Comparison of ENCODE assay signal across 1 cellular context in genomic region chr6:20455175-20456075, GRCh38.
TF ChIP-seq lines count a peak whose summit lies in the region.

No MANE protein-coding gene starts in this region.

TF ChIP-seq in GM23338, 12 proteins besides CTCF, POLR2A, EP300 and RAD21 (continued from another document):
- no peak for TF ChIP-seq POLR2AphosphoS5 (IDR thresholded peaks at IDR 0.05; ENCODE audit: low read depth)
- TF ChIP-seq REST (IDR thresholded peaks at IDR 0.05; ENCODE audit: unreplicated experiment): no peak
- TF ChIP-seq ZNF114 (CRISPR knock-in tag; IDR thresholded peaks at IDR 0.05): no peak
- TF ChIP-seq EZH2 (IDR thresholded peaks at IDR 0.05; ENCODE audit: low read depth, unreplicated experiment): no peak
- no peak for TF ChIP-seq ETS1 (IDR thresholded peaks at IDR 0.05)
- TF ChIP-seq ZNF331 (CRISPR knock-in tag; IDR thresholded peaks at IDR 0.05; ENCODE audit: low read depth): no peak
- TF ChIP-seq STAT1 (IDR thresholded peaks at IDR 0.05; ENCODE audit: unreplicated experiment): no peak
- no peak for TF ChIP-seq EZH2phosphoT487 (IDR thresholded peaks at IDR 0.05; ENCODE audit: unreplicated experiment)
- no peak for TF ChIP-seq CREB1 (CRISPR knock-in tag; IDR thresholded peaks at IDR 0.05; ENCODE audit: low read depth)
- no peak for TF ChIP-seq NANOG (IDR thresholded peaks at IDR 0.05; ENCODE audit: borderline replicate concordance)
- no peak for TF ChIP-seq JUNB (IDR thresholded peaks at IDR 0.05; ENCODE audit: unreplicated experiment)
